Comparison of ENCODE assay signal across 8 cellular contexts in the genomic region with DNA sequence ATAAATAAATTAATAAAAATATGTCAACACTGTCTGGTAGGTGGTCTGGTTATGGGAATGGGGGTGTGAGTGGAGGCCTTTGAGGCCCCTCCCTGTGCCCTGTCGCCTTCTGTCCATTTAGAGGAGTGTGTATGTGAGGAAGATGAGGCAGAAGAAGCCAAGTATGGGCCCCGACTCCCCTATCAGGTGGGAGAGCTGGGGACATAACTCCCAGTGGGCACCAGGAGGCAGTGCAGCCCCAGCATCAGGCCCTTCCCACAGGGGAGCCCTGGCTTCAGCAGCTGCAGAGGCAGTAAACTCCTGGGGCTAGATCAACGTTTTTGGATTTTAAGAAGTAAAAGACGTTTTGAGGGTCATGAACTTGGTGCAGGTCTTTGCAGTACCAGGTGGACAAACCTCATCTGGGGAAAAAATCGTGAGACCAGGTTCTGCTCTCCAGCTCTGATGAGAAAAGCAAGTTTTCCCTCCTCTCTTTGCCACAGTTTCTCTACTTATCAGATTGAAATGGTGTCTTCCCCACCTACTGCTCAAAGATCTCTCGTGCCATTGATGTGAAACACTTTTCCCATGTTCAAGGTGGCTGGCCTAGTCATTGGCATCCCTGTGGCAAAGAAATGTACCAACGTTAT.
DNase-seq lines count a peak whose midpoint lies in the region; ATAC-seq and TF ChIP-seq lines count a peak whose summit lies in the region.

No MANE protein-coding gene starts in this region.

- peak; percentile 96 for TF ChIP-seq CTCF in epithelial cell of esophagus (IDR thresholded peaks at IDR 0.05; ENCODE audit: insufficient read depth, low read depth, low read length, missing control alignments)

- no peak overlapping the region for H3K4me3 Mint-ChIP-seq in CD4-positive, alpha-beta memory T cell

- H3K36me3 Mint-ChIP-seq in CD4-positive, alpha-beta memory T cell: no peaks in the 10 kb centered on the region

- ATAC-seq in GM19397 (IDR thresholded peaks at IDR 0.05; ENCODE audit: unreplicated experiment) (peak; percentile 94), HG03565 (IDR thresholded peaks at IDR 0.05; ENCODE audit: unreplicated experiment) (peak; percentile 68)

- CTCF ChIA-PET in CD4-positive, alpha-beta memory T cell (lab: Charles Lee; ENCODE audit: partially characterized antibody): interaction anchor here (0.6 to 4.5 kb wide), 18 partner anchors 9 to 1186 kb away, joined by 3 to 225 read pairs (median 4); no protein-coding TSS in a partner anchor

- no peaks in the 10 kb centered on the region for H3K27me3 ChIP-seq in CD4-positive, alpha-beta memory T cell (ENCODE audit: insufficient read depth, low read length)

- H3K27ac ChIP-seq in CD4-positive, alpha-beta memory T cell (ENCODE audit: low read depth, low read length): no peak overlapping the region

- intact Hi-C loops in CD4-positive, alpha-beta memory T cell (cut with micrococcal nuclease): loop anchor here (1.0 kb wide), 2 partner anchors 306 to 334 kb away; no protein-coding TSS in a partner anchor

- no peaks in the 10 kb centered on the region for H3K9me3 ChIP-seq in CD4-positive, alpha-beta memory T cell (ENCODE audit: control insufficient read depth in 1 of 2, low read length in 2 of 2)

- peak; percentile 74 to 81 (median 76) for DNase-seq in CD4-positive, alpha-beta memory T cell
- DNase-seq in NOMO-1 treated with DMSO at 0.1 percent for 48 hours (lab: John Stamatoyannopoulos, UW; ENCODE audit: unreplicated experiment) (peak; percentile 56), epithelial cell of esophagus (ENCODE audit: low read depth) (peak; percentile 75), myocyte (ENCODE audit: low read depth) (peak; percentile 82)
- DNase-seq in activated CD8-positive, alpha-beta memory T cell treated with anti-CD3 and anti-CD28 coated beads, Interleukin-2, amount 50 U/mL, for 1 hour (ENCODE audit: extremely low read depth): peak; percentile 33
- DNase-seq in stimulated activated CD8-positive, alpha-beta memory T cell treated with anti-CD3 and anti-CD28 coated beads, Interleukin-7, amount 100 ng/mL, for 24 hours (ENCODE audit: low read depth): peak; percentile 54

- no peaks in the 10 kb centered on the region for H3K4me1 ChIP-seq in CD4-positive, alpha-beta memory T cell (ENCODE audit: insufficient read depth, low read length)

- H3K9me3 Mint-ChIP-seq in CD4-positive, alpha-beta memory T cell: no peaks in the 10 kb centered on the region

- peak overlapping the region in 2 of 7 donors; percentile 52 to 80 for H3K27ac Mint-ChIP-seq in CD4-positive, alpha-beta memory T cell

- POLR2A ChIA-PET in CD4-positive, alpha-beta memory T cell (lab: Charles Lee; ENCODE audit: partially characterized antibody): interaction anchor here (1.1 to 2.1 kb wide), 4 partner anchors 301 to 307 kb away, joined by 5 to 12 read pairs (median 9); no protein-coding TSS in a partner anchor

- no peak overlapping the region for H3K4me3 ChIP-seq in CD4-positive, alpha-beta memory T cell (ENCODE audit: low read length in 2 of 2)
- no peak overlapping the region for H3K4me3 ChIP-seq in epithelial cell of esophagus (ENCODE audit: low read length)

- peaks cover 2 to 3% of the 10 kb centered on the region in 2 donors for H3K27me3 Mint-ChIP-seq in CD4-positive, alpha-beta memory T cell

- peaks cover 0 to 5% (median 2%) of the 10 kb centered on the region in 4 donors for H3K4me1 Mint-ChIP-seq in CD4-positive, alpha-beta memory T cell

- H3K36me3 ChIP-seq in CD4-positive, alpha-beta memory T cell (ENCODE audit: insufficient read depth, low read length): no peaks in the 10 kb centered on the region
